14 cellular contexts compared by ENCODE assay signal in genomic region chr4:94458682-94459081, GRCh38. TPM values are rescaled to one million over a fixed set of nuclear protein-coding genes. Genes with fewer than 3 reads are reported as not detected.
DNase-seq lines count a peak whose midpoint lies in the region; ATAC-seq, FAIRE-seq and TF ChIP-seq lines count a peak whose summit lies in the region.
"Had no signal": no experiment of that assay in that cellular context is flagged by ENCODE, and none has a peak within 500 bp of the region (broad histone marks: within the 10 kb centered on the region; RNA-seq: fewer than 3 reads in every experiment).

No MANE protein-coding gene starts in this region.

- peak overlapping the region; percentile 91 for H3K27ac Mint-ChIP-seq in osteocyte (ENCODE audit: unreplicated experiment)
- H3K27ac Mint-ChIP-seq: CD8-positive, alpha-beta memory T cell; memory B cell had no signal

- peaks cover 49% of the 10 kb centered on the region for H3K36me3 Mint-ChIP-seq in osteocyte (ENCODE audit: unreplicated experiment)

- no peak for DNase-seq in HepG2 (ENCODE audit: low spot score)
- no peak for DNase-seq in right lobe of liver
- DNase-seq in osteocyte (ENCODE audit: extremely low spot score, unreplicated experiment): no peak
- no peak for DNase-seq in cerebellum (ENCODE audit: low spot score)
- DNase-seq in mesenteric fat pad (ENCODE audit: low spot score): no peak
- no peak for DNase-seq in SK-N-SH
- DNase-seq: ACHN; CD8-positive, alpha-beta memory T cell; NCI-H2171 had no signal

- in situ Hi-C loops in HepG2 (cut with HindIII; ENCODE audit: extremely low pct_ligation_motif_present, low pct_unique_long_range_greater_than_20kb): loop anchor here (10.0 kb wide), 1 partner anchor 86 kb away; no protein-coding TSS in a partner anchor

- TF ChIP-seq EP300 in HepG2 (IDR thresholded peaks at IDR 0.05; ENCODE audit: low read depth in 2 of 2, low read length in 2 of 2) (no peak), HepG2 (CRISPR knock-in tag; IDR thresholded peaks at IDR 0.05; ENCODE audit: borderline replicate concordance) (no peak), SK-N-SH (IDR thresholded peaks at IDR 0.05; ENCODE audit: borderline replicate concordance in 1 of 2, low read depth in 1 of 2, low read length in 1 of 2) (no peak)

- ATAC-seq in HepG2: no peak
- no peak for ATAC-seq in right lobe of liver
- no peak for ATAC-seq in HG02973 (IDR thresholded peaks at IDR 0.05; ENCODE audit: unreplicated experiment)

- no peaks in the 10 kb centered on the region for H3F3A ChIP-seq in SK-N-SH (replicated peaks; ENCODE audit: insufficient read depth)

- peaks cover 86% of the 10 kb centered on the region for H3K4me1 Mint-ChIP-seq in osteocyte (ENCODE audit: unreplicated experiment)

- no peaks in the 10 kb centered on the region for H3K36me3 ChIP-seq in HepG2 (replicated peaks in 1 of 2; ENCODE audit: control insufficient read depth in 1 of 2, insufficient read depth in 2 of 2, low read length in 2 of 2)
- H3K36me3 ChIP-seq in right lobe of liver: peaks cover 0 to 17% (median 4%) of the 10 kb centered on the region in 4 donors
- peaks cover 6% of the 10 kb centered on the region for H3K36me3 ChIP-seq in endocrine pancreas (ENCODE audit: control insufficient read depth, insufficient read depth, low read length)
- peaks cover 14 to 45% of the 10 kb centered on the region in 2 experiments for H3K36me3 ChIP-seq in SK-N-SH (replicated peaks in 1 of 2; ENCODE audit: control insufficient read depth in 1 of 2, insufficient read depth in 2 of 2, low read length in 1 of 2)

- peaks cover 97% of the 10 kb centered on the region for H3K79me2 ChIP-seq in HepG2 (ENCODE audit: insufficient read depth, low read length)
- H3K79me2 ChIP-seq in SK-N-SH (ENCODE audit: insufficient read depth): peaks cover 100% of the 10 kb centered on the region

- POLR2A ChIA-PET in HepG2 (lab: Yijun Ruan, JAX): interaction anchor here (1.9 kb wide), 1 partner anchor 33 kb away, joined by 4 read pairs; no protein-coding TSS in a partner anchor
- POLR2A ChIA-PET in SK-N-SH (lab: Yijun Ruan, JAX): no interaction called here

- H3K9me3 ChIP-seq in HepG2 (ENCODE audit: low read length) (no peaks in the 10 kb centered on the region), right lobe of liver (no peaks in the 10 kb centered on the region), endocrine pancreas (ENCODE audit: control insufficient read depth, low read length) (no peaks in the 10 kb centered on the region), SK-N-SH (no peaks in the 10 kb centered on the region)

- H3K4me2 ChIP-seq in HepG2 (ENCODE audit: low read depth, low read length): peak overlapping the region; percentile 49; the same call in 1 of the 2 replicates
- H3K4me2 ChIP-seq in SK-N-SH: no peak overlapping the region

- no peaks in the 10 kb centered on the region for H3K27me3 ChIP-seq in HepG2 (ENCODE audit: control insufficient read depth in 1 of 2, insufficient read depth in 2 of 2, low read length in 2 of 2)
- H3K27me3 ChIP-seq in right lobe of liver: no peaks in the 10 kb centered on the region
- H3K27me3 ChIP-seq in endocrine pancreas (ENCODE audit: control insufficient read depth, insufficient read depth, low read length): no peaks in the 10 kb centered on the region
- H3K27me3 ChIP-seq in SK-N-SH (ENCODE audit: insufficient read depth): no peaks in the 10 kb centered on the region

- intact Hi-C loops in HepG2 (cut with micrococcal nuclease; ENCODE audit: unreplicated experiment) (no loop called here), right lobe of liver (cut with DNase I) (no loop called here)

- H2AFZ ChIP-seq in HepG2 (ENCODE audit: low read length): no peak overlapping the region
- no peak overlapping the region for H2AFZ ChIP-seq in SK-N-SH (ENCODE audit: low read depth)
- H2AFZ ChIP-seq: parathyroid adenoma had no signal

- H3K27ac ChIP-seq in HepG2 (ENCODE audit: extremely low read length, insufficient read depth, low read length) (peak overlapping the region; percentile 26), right lobe of liver (peak overlapping the region in 1 of 3 donors; percentile 1), SK-N-SH (ENCODE audit: low read depth in 2 of 2, low read length in 1 of 2) (no peak overlapping the region)
- H3K27ac ChIP-seq: parathyroid adenoma had no signal

- 86% methylated on average over 3 of the region's 3 CpGs for WGBS in HepG2 (ENCODE audit: low lambda C conversion rate)
- WGBS in right lobe of liver (ENCODE audit: insufficient coverage, low coverage, low lambda C conversion rate, missing lambda C conversion rate): 57% methylated on average over 3 of the region's 3 CpGs
- WGBS in SK-N-SH (ENCODE audit: low lambda C conversion rate): 79% methylated on average over 3 of the region's 3 CpGs

- TF ChIP-seq RAD21 in HepG2 (CRISPR knock-in tag; IDR thresholded peaks at IDR 0.05): no peak
- no peak for TF ChIP-seq RAD21 in SK-N-SH (IDR thresholded peaks at IDR 0.05; ENCODE audit: low read length)

- CTCF ChIA-PET in HepG2 (lab: Yijun Ruan, JAX; ENCODE audit: low intra/inter-chr PET ratio, low total read pairs): no interaction called here
- CTCF ChIA-PET in SK-N-SH (lab: Yijun Ruan, JAX): interaction anchor here (0.9 kb wide), 1 partner anchor 634 kb away, joined by 3 read pairs; no protein-coding TSS in a partner anchor

- no peaks in the 10 kb centered on the region for H3K9me3 Mint-ChIP-seq in osteocyte (ENCODE audit: unreplicated experiment)
- H3K9me3 Mint-ChIP-seq: CD8-positive, alpha-beta memory T cell; memory B cell had no signal

- no peaks in the 10 kb centered on the region for H3K27me3 Mint-ChIP-seq in osteocyte (ENCODE audit: unreplicated experiment)
- H3K27me3 Mint-ChIP-seq: CD8-positive, alpha-beta memory T cell; memory B cell had no signal

- H3K9me2 ChIP-seq in SK-N-SH: no peaks in the 10 kb centered on the region

- TF ChIP-seq CTCF in HepG2 (CRISPR knock-in tag; IDR thresholded peaks at IDR 0.05): no peak
- TF ChIP-seq CTCF in right lobe of liver (IDR thresholded peaks at IDR 0.05): no peak
- no peak for TF ChIP-seq CTCF in osteocyte (IDR thresholded peaks at IDR 0.05)
- no peak for TF ChIP-seq CTCF in SK-N-SH (IDR thresholded peaks at IDR 0.05)

- peaks cover 18% of the 10 kb centered on the region; the same call in 1 of the 2 replicates for H4K20me1 ChIP-seq in HepG2 (ENCODE audit: insufficient read depth, low read length)
- H4K20me1 ChIP-seq in SK-N-SH (ENCODE audit: insufficient read depth): peaks cover 38% of the 10 kb centered on the region

- H3K4me3 ChIP-seq in HepG2 (replicated peaks in 1 of 3; ENCODE audit: insufficient read depth in 1 of 3, low read depth in 2 of 3, low read length in 3 of 3): no peak overlapping the region
- no peak overlapping the region for H3K4me3 ChIP-seq in right lobe of liver
- peak overlapping the region; percentile 57 for H3K4me3 ChIP-seq in endocrine pancreas (ENCODE audit: control insufficient read depth, insufficient read depth, low read length)
- no peak overlapping the region for H3K4me3 ChIP-seq in SK-N-SH (ENCODE audit: low read depth in 2 of 2, low read length in 1 of 2)

- H3K9ac ChIP-seq in HepG2 (ENCODE audit: insufficient read depth, low read depth, low read length) (no peak overlapping the region), endocrine pancreas (ENCODE audit: control insufficient read depth, insufficient read depth, low read length) (no peak overlapping the region), SK-N-SH (no peak overlapping the region)
- H3K9ac ChIP-seq: parathyroid adenoma had no signal

- no peak for FAIRE-seq in HepG2 (lab: Jason Lieb, UNC)

- no TSS peak for BruUV-seq in HepG2 (replicated peaks; lab: Mats Ljungman, UMichigan)

- peak overlapping the region; percentile 56 for H3K4me3 Mint-ChIP-seq in osteocyte (ENCODE audit: unreplicated experiment)
- H3K4me3 Mint-ChIP-seq: CD8-positive, alpha-beta memory T cell; memory B cell had no signal

- H3K4me1 ChIP-seq in HepG2 (ENCODE audit: insufficient read depth, low read length): peaks cover 89% of the 10 kb centered on the region
- H3K4me1 ChIP-seq in right lobe of liver: peaks cover 0 to 79% (median 24%) of the 10 kb centered on the region in 4 donors
- H3K4me1 ChIP-seq in endocrine pancreas (ENCODE audit: control insufficient read depth, insufficient read depth, low read length): peaks cover 35% of the 10 kb centered on the region
- peaks cover 3 to 10% of the 10 kb centered on the region in 2 experiments; a peak in 3 of 4 replicates for H3K4me1 ChIP-seq in SK-N-SH (ENCODE audit: control insufficient read depth in 1 of 2, insufficient read depth in 2 of 2, low read depth in 1 of 2, low read length in 1 of 2)

- no peak for TF ChIP-seq POLR2A in HepG2 (IDR thresholded peaks at IDR 0.05; ENCODE audit: insufficient read depth in 1 of 2, low read depth in 2 of 2, low read length in 2 of 2)
- no peak for TF ChIP-seq POLR2A in right lobe of liver (IDR thresholded peaks at IDR 0.05)

RNA-seq across cellular contexts. Expression of gene PDLIM5, which starts 6.9 kb away (rescaled TPM):
- total RNA-seq in HepG2 (2016; rRNA removed; fragmentation: Illumina TruSeq; extraction: Trizol) (52.8 and 70.2 TPM in 2 replicates), right lobe of liver (100 to 1,000 TPM in 3 of 6 experiments, 10 to 100 TPM in 3; 71.9 to 135 (median 101) TPM), osteocyte (301 and 324 TPM in 2 replicates), cerebellum (86.9 TPM), mesenteric fat pad (125 TPM)
- 11.2 and 14.5 TPM in 2 replicates for total RNA-seq in HepG2 (2016; cell fraction: cytosol; rRNA removed; fragmentation: Illumina TruSeq; extraction: Trizol; ENCODE audit: low read depth)
- total RNA-seq in HepG2 (2016; cell fraction: insoluble cytoplasmic fraction; rRNA removed; fragmentation: Illumina TruSeq; extraction: Trizol): 52.2 and 54.1 TPM in 2 replicates
- 17.9 and 18.7 TPM in 2 replicates for total RNA-seq in HepG2 (2016; cell fraction: membrane; rRNA removed; fragmentation: Illumina TruSeq; extraction: Trizol)
- 88.4 and 102 TPM in 2 replicates for total RNA-seq in HepG2 (2016; cell fraction: nucleus; rRNA removed; fragmentation: Illumina TruSeq; extraction: Trizol)
- polyA plus RNA-seq in HepG2 (2011; rRNA removed) (107 and 119 TPM in 2 replicates), SK-N-SH (2012; rRNA removed) (36.7 and 39.2 TPM in 2 replicates)
- polyA plus RNA-seq in HepG2 (2011; cell fraction: cytosol; rRNA removed): 76.4 TPM in 2 replicates
- polyA plus RNA-seq in HepG2 (2011; cell fraction: nucleus; rRNA removed): 70.2 and 73.2 TPM in 2 replicates
- 49.7 and 51.7 TPM in 2 replicates for polyA plus RNA-seq in HepG2 (2012)
- 3.8 and 5.4 TPM in 2 replicates for polyA plus RNA-seq in HepG2 (2016; cell fraction: cytosol; fragmentation: Illumina TruSeq; extraction: Trizol; ENCODE audit: low read depth)
- 43.1 and 47.2 TPM in 2 replicates for polyA plus RNA-seq in HepG2 (2016; cell fraction: insoluble cytoplasmic fraction; fragmentation: Illumina TruSeq; extraction: Trizol; ENCODE audit: low read depth)
- 10.0 and 10.3 TPM in 2 replicates for polyA plus RNA-seq in HepG2 (2016; cell fraction: membrane; fragmentation: Illumina TruSeq; extraction: Trizol; ENCODE audit: low read depth)
- 37.0 and 39.1 TPM in 2 replicates for polyA plus RNA-seq in HepG2 (2016; cell fraction: nucleus; fragmentation: Illumina TruSeq; extraction: Trizol; ENCODE audit: insufficient read depth, low read depth)
- 133 and 288 TPM in 2 replicates for polyA minus RNA-seq in HepG2 (2011; rRNA and poly(A)+ RNA removed; ENCODE audit: low replicate concordance)
- polyA minus RNA-seq in HepG2 (2011; cell fraction: cytosol; rRNA and poly(A)+ RNA removed): 49.8 and 79.5 TPM in 2 replicates
- polyA minus RNA-seq in HepG2 (2011; cell fraction: nucleus; rRNA and poly(A)+ RNA removed): 358 and 434 TPM in 2 replicates
- 24.7 and 31.6 TPM in 2 replicates for polyA plus RNA-seq in SK-N-SH (2012; cell fraction: cytosol; rRNA removed)
- 31.7 and 51.1 TPM in 2 replicates for polyA plus RNA-seq in SK-N-SH (2012; cell fraction: nucleus; rRNA removed)
- total RNA-seq: G401 had no signal
